ENCODE assay signal across 9 cellular contexts in the genomic region with DNA sequence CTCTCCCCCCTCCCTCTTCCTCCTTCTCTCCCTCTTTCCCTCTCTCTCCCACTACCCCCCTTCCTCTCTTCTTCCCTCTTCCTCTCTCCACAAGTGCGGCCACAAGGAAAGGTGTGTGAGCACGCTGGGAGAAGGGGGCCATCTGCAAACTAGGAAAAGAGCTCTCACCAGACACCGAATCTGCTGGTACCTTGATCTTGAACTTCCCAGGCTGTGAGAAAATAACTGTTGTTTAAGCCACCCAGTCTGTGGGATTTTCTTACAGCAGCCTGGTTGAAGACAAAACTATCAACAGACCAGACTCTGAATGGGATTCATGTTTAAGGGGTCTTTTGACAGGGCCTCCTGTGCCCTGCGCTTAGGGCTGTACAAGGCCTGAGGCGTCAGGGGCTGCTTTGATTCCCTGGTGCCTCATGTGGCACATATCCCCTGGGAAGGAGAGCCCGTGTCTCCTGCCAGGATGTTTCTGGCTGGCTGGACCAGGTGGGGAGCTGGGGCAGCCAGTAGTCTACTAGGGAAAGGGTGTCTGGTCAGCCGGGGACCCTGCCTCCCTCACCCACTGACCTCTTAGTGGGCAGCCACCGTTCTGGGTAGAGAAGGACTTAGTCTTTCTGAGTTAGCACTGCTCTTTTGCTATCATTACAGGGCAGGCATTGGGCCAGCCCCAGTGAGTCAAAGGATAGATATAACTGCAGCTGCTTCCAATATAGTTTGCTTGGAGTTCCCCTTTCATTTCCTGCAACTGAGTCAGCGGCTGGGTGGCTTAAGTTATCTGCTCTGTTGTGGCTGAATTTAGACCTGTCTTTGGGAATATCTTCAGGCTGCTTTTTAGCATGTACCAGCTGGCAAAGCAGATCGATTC. TPM values are rescaled to one million over a fixed set of nuclear protein-coding genes. Genes with fewer than 3 reads are reported as not detected.
DNase-seq lines count a peak whose midpoint lies in the region; ATAC-seq, FAIRE-seq and TF ChIP-seq lines count a peak whose summit lies in the region.
"Had no signal": no experiment of that assay in that cellular context is flagged by ENCODE, and none has a peak within 500 bp of the region (broad histone marks: within the 10 kb centered on the region; RNA-seq: fewer than 3 reads in every experiment).

No MANE protein-coding gene starts in this region.

- H3K27me3 Mint-ChIP-seq in activated naive CD8-positive, alpha-beta T cell treated with anti-CD3 and anti-CD28 coated beads, Interleukin-2, amount 50 U/mL, for 24 hours: no peaks in the 10 kb centered on the region

- H4K20me1 ChIP-seq in keratinocyte (ENCODE audit: control insufficient read depth, extremely low read depth, insufficient read depth, low read length): peaks cover 7% of the 10 kb centered on the region

- FAIRE-seq in keratinocyte (lab: Jason Lieb, UNC): peak; percentile 71
- FAIRE-seq: G401.6 had no signal

- H3K9me1 ChIP-seq in keratinocyte (ENCODE audit: control insufficient read depth, extremely low read depth, insufficient read depth, low read length): peaks cover 9% of the 10 kb centered on the region

- peak overlapping the region; percentile 89 for H3K9ac ChIP-seq in keratinocyte (ENCODE audit: control insufficient read depth, extremely low read depth, insufficient read depth, low read length)

- H3K4me3 ChIP-seq in keratinocyte (ENCODE audit: control insufficient read depth in 2 of 3, extremely low read depth in 1 of 3, insufficient read depth in 2 of 3, low read depth in 1 of 3, low read length in 3 of 3): peak overlapping the region in 2 of 3 experiments; percentile 62 to 70

- peak overlapping the region; percentile 45 for H3K4me3 Mint-ChIP-seq in activated naive CD8-positive, alpha-beta T cell treated with anti-CD3 and anti-CD28 coated beads, Interleukin-2, amount 50 U/mL, for 24 hours

- dilution Hi-C loops in keratinocyte (cut with MboI; ENCODE audit: extremely low pct_ligation_motif_present, low sequenced_read_pairs): no loop called here

- H3K27me3 ChIP-seq in keratinocyte (ENCODE audit: control insufficient read depth, extremely low read depth, insufficient read depth, low read length): no peaks in the 10 kb centered on the region

- peak overlapping the region; percentile 94 for H3K4me2 ChIP-seq in keratinocyte (ENCODE audit: control insufficient read depth, extremely low read depth, insufficient read depth, low read depth, low read length)

- H2AFZ ChIP-seq in keratinocyte (ENCODE audit: control insufficient read depth, low read length): peak overlapping the region; percentile 52

- H3K36me3 Mint-ChIP-seq in activated naive CD8-positive, alpha-beta T cell treated with anti-CD3 and anti-CD28 coated beads, Interleukin-2, amount 50 U/mL, for 24 hours (ENCODE audit: low read depth): peaks cover 17% of the 10 kb centered on the region

- peaks cover 85% of the 10 kb centered on the region for H3K79me2 ChIP-seq in keratinocyte (ENCODE audit: control insufficient read depth, insufficient read depth, low read length)

- H3K4me1 Mint-ChIP-seq in activated naive CD8-positive, alpha-beta T cell treated with anti-CD3 and anti-CD28 coated beads, Interleukin-2, amount 50 U/mL, for 24 hours: peaks cover 64% of the 10 kb centered on the region

- H3K27ac ChIP-seq in keratinocyte (ENCODE audit: control insufficient read depth, insufficient read depth, low read length): peak overlapping the region; percentile 98

- H3K4me1 ChIP-seq in keratinocyte (ENCODE audit: control insufficient read depth, extremely low read depth, insufficient read depth, low read length): peaks cover 77% of the 10 kb centered on the region

- no peak for TF ChIP-seq CTCF in keratinocyte (optimal IDR thresholded peaks at IDR 0.05 in 1 of 3, IDR thresholded peaks at IDR 0.05 in 1 of 3, conservative IDR thresholded peaks at IDR 0.05 in 1 of 3; ENCODE audit: extremely low read depth in 1 of 3, insufficient read depth in 2 of 3, low read length in 3 of 3)

- peak overlapping the region; percentile 76 for H3K27ac Mint-ChIP-seq in activated naive CD8-positive, alpha-beta T cell treated with anti-CD3 and anti-CD28 coated beads, Interleukin-2, amount 50 U/mL, for 24 hours

- peak; percentile 93 for ATAC-seq in activated naive CD8-positive, alpha-beta T cell treated with anti-CD3 and anti-CD28 coated beads, Interleukin-2, amount 50 U/mL, for 24 hours

- H3K36me3 ChIP-seq in keratinocyte (ENCODE audit: control insufficient read depth in 2 of 2, extremely low read depth in 1 of 2, insufficient read depth in 2 of 2, low read length in 2 of 2): peaks cover 4 to 5% of the 10 kb centered on the region in 2 experiments

- H3K9me3 Mint-ChIP-seq in activated naive CD8-positive, alpha-beta T cell treated with anti-CD3 and anti-CD28 coated beads, Interleukin-2, amount 50 U/mL, for 24 hours: no peaks in the 10 kb centered on the region

- no peaks in the 10 kb centered on the region for H3K9me3 ChIP-seq in keratinocyte (ENCODE audit: control insufficient read depth, low read depth, low read length)

- DNase-seq in activated T-cell treated with anti-CD3 and anti-CD28 coated beads for 48 hours (ENCODE audit: low read depth) (peak; percentile 34), HS-5 (ENCODE audit: low read depth) (peak; percentile 88), keratinocyte (ENCODE audit: low read depth, low spot score) (no peak), NCI-H1092 treated with DMSO at 0.1 percent for 48 hours (lab: John Stamatoyannopoulos, UW) (no peak), NAMALWA (ENCODE audit: low spot score) (no peak)
- DNase-seq in activated T-cell treated with anti-CD3 and anti-CD28 coated beads, Interleukin-2, amount 50 U/mL, for 1 hour: no peak
- DNase-seq in activated naive CD8-positive, alpha-beta T cell treated with anti-CD3 and anti-CD28 coated beads, Interleukin-2, amount 50 U/mL, for 24 hours: peak; percentile 39
- DNase-seq in stimulated activated CD4-positive, alpha-beta T cell treated with anti-CD3 and anti-CD28 coated beads, Interleukin-4, amount 100 ng/mL, for 24 hours: peak; percentile 42

RNA-seq across cellular contexts. Expression of gene PANX1, which starts 6.2 kb away (rescaled TPM):
- 50.3 to 67.1 TPM (median 58.5 TPM) in 3 replicates for polyA plus RNA-seq in keratinocyte
- 21.1 TPM for polyA plus RNA-seq in keratinocyte (2011; ENCODE audit: low read depth)
- polyA plus RNA-seq in keratinocyte (2011; cell fraction: cytosol; rRNA removed): 32.5 and 51.0 TPM in 2 replicates
- polyA plus RNA-seq in keratinocyte (2011; cell fraction: nucleus; rRNA removed): 70.3 and 70.8 TPM in 2 replicates
- polyA plus RNA-seq in keratinocyte (2012; ENCODE audit: low replicate concordance): 25.7 and 43.4 TPM in 2 replicates
- polyA minus RNA-seq in keratinocyte: 40.7 to 138 TPM (median 115 TPM) in 3 replicates
- polyA minus RNA-seq in keratinocyte (2011; cell fraction: cytosol; rRNA and poly(A)+ RNA removed): 71.6 TPM
- polyA minus RNA-seq in keratinocyte (2011; cell fraction: nucleus; rRNA and poly(A)+ RNA removed): 117 and 181 TPM in 2 replicates

Comparison
In these comparisons a context has a peak if more than half of its experiments do, and no peak if none do; other contexts are left out.
1. DNase-seq: peak in activated T-cell treated with anti-CD3 and anti-CD28 coated beads for 48 hours (single experiment), HS-5 (single experiment), activated naive CD8-positive, alpha-beta T cell treated with anti-CD3 and anti-CD28 coated beads, Interleukin-2, amount 50 U/mL, for 24 hours (single experiment) and stimulated activated CD4-positive, alpha-beta T cell treated with anti-CD3 and anti-CD28 coated beads, Interleukin-4, amount 100 ng/mL, for 24 hours (single experiment); none in activated T-cell treated with anti-CD3 and anti-CD28 coated beads, Interleukin-2, amount 50 U/mL, for 1 hour (single experiment), keratinocyte (single experiment), NCI-H1092 treated with DMSO at 0.1 percent for 48 hours (single experiment) and NAMALWA (single experiment).